Comparison of ENCODE assay signal across 29 cellular contexts in genomic region chr1:14451217-14451616, GRCh38.
"Had no signal": no experiment of that assay in that cellular context is flagged by ENCODE, and none has a peak within 500 bp of the region (broad histone marks: within the 10 kb centered on the region; RNA-seq: fewer than 3 reads in every experiment).

No MANE protein-coding gene starts in this region.

- H3K4me3 ChIP-seq: colonic mucosa, coronary artery, dorsolateral prefrontal cortex, esophagus muscularis mucosa, esophagus squamous epithelium, gastrocnemius medialis, gastroesophageal sphincter, heart left ventricle, heart right ventricle, hepatocyte had no signal

- H3K36me3 ChIP-seq: colonic mucosa, esophagus muscularis mucosa, esophagus squamous epithelium, gastrocnemius medialis, gastroesophageal sphincter, heart left ventricle, heart right ventricle had no signal

- H3K9me3 ChIP-seq: colonic mucosa, esophagus muscularis mucosa, esophagus squamous epithelium, gastrocnemius medialis, gastroesophageal sphincter, heart left ventricle, heart right ventricle had no signal

- ATAC-seq: effector memory CD8-positive, alpha-beta T cell; esophagus mucosa; foreskin keratinocyte; gastrocnemius medialis; gastroesophageal sphincter; heart left ventricle; heart right ventricle had no signal

- H3K27ac ChIP-seq: colonic mucosa, coronary artery, dorsolateral prefrontal cortex, epithelial cell of prostate, esophagus muscularis mucosa, esophagus squamous epithelium, foreskin keratinocyte, gastrocnemius medialis, gastroesophageal sphincter, heart left ventricle, heart right ventricle, hepatocyte had no signal

- DNase-seq: colonic mucosa; cortex of kidney; dermis blood vessel endothelial cell; dorsolateral prefrontal cortex; effector CD4-positive, alpha-beta T cell; effector CD8-positive, alpha-beta T cell; effector memory CD4-positive, alpha-beta T cell; effector memory CD8-positive, alpha-beta T cell; endodermal cell; erythroblast; esophagus squamous epithelium; foreskin fibroblast; foreskin keratinocyte; foreskin melanocyte; gastrocnemius medialis; glutamatergic neuron; head of caudate nucleus; heart left ventricle; heart right ventricle had no signal

- H3K79me2 ChIP-seq: hepatocyte had no signal

- FAIRE-seq: colon, endometrium, endothelial cell of umbilical vein, frontal cortex had no signal

- H2AFZ ChIP-seq: hepatocyte had no signal

- H3K27me3 ChIP-seq: colonic mucosa, esophagus muscularis mucosa, esophagus squamous epithelium, foreskin keratinocyte, gastrocnemius medialis, gastroesophageal sphincter, hepatocyte had no signal

- H3K4me1 ChIP-seq: colonic mucosa, esophagus muscularis mucosa, esophagus squamous epithelium, foreskin keratinocyte, gastrocnemius medialis, gastroesophageal sphincter, heart left ventricle, heart right ventricle had no signal

- H3K4me2 ChIP-seq: hepatocyte had no signal
